ENCODE assay signal across 1 cellular context in the genomic region with DNA sequence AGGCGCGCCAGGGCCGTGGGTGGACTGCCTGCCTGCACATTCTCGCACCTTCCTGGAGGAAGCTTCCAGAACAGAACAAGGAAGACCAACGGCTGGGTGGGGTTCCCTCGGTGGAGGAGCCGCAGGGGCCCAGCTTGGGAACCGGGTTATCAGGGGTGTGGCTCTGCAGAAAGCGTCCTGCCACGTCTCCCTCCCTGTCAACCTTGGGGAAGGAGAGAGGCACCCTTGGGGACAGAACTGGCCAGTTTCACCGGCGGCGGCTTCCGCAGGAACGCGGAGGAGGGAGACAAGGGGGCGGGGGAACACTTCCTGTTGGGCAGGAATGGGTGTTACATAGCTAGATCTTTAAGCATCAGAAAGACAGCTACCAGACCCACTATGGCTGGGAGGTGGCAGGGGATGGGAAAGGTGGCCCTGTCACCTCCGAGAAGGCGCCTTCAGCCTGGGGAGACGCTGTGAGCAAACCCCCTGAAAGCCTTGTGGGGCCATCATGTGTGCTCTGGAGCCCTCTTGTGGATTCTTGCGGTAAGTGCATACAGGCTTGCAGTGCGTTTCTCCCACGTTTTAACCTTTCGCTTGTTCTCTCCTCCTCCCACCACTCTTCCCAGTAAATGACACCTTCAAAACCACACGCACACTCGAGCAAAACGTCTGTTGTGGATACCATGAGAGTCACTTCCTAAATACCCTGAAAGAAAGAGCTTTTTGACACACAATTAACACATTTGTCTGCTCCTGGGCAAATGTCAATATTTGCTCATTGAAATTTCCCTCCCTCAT.
TF ChIP-seq lines count a peak whose summit lies in the region.

No MANE protein-coding gene starts in this region.

TF ChIP-seq in K562, 482 proteins besides CTCF, POLR2A, EP300 and RAD21 (continued from another document and continues in another):
- TF ChIP-seq, protein P1, sequence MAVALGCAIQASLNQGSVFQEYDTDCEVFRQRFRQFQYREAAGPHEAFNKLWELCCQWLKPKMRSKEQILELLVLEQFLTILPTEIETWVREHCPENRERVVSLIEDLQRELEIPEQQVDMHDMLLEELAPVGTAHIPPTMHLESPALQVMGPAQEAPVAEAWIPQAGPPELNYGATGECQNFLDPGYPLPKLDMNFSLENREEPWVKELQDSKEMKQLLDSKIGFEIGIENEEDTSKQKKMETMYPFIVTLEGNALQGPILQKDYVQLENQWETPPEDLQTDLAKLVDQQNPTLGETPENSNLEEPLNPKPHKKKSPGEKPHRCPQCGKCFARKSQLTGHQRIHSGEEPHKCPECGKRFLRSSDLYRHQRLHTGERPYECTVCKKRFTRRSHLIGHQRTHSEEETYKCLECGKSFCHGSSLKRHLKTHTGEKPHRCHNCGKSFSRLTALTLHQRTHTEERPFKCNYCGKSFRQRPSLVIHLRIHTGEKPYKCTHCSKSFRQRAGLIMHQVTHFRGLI (CRISPR knock-in tag; IDR thresholded peaks at IDR 0.05), result no peak
- no peak for TF ChIP-seq FOXP1 (CRISPR knock-in tag; IDR thresholded peaks at IDR 0.05)
- TF ChIP-seq, protein P2, sequence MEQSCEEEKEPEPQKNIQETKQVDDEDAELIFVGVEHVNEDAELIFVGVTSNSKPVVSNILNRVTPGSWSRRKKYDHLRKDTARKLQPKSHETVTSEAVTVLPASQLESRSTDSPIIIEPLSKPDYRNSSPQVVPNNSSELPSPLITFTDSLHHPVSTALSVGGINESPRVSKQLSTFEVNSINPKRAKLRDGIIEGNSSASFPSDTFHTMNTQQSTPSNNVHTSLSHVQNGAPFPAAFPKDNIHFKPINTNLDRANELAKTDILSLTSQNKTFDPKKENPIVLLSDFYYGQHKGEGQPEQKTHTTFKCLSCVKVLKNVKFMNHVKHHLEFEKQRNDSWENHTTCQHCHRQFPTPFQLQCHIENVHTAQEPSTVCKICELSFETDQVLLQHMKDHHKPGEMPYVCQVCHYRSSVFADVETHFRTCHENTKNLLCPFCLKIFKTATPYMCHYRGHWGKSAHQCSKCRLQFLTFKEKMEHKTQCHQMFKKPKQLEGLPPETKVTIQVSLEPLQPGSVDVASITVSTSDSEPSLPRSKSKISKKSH (CRISPR knock-in tag; IDR thresholded peaks at IDR 0.05), result no peak
- no peak for TF ChIP-seq HDAC8 (tag; IDR thresholded peaks at IDR 0.05)
- no peak for TF ChIP-seq STAT5A (IDR thresholded peaks at IDR 0.05; ENCODE audit: borderline replicate concordance, low read length)
- TF ChIP-seq CBFB (CRISPR knock-in tag; IDR thresholded peaks at IDR 0.05), result no peak
- no peak for TF ChIP-seq RBM14 (IDR thresholded peaks at IDR 0.05; ENCODE audit: borderline replicate concordance, insufficient read depth, low read depth, low read length)
- TF ChIP-seq CBX5 (IDR thresholded peaks at IDR 0.05; ENCODE audit: borderline replicate concordance, low read depth), result no peak
- no peak for TF ChIP-seq CHD2 (IDR thresholded peaks at IDR 0.05; ENCODE audit: low read depth, low read length)
- TF ChIP-seq RFX5 (IDR thresholded peaks at IDR 0.05; ENCODE audit: low read depth, low read length), result no peak
- 0 out of 2 replicates have a peak, but pooled peaks have one; percentile 15 for TF ChIP-seq PHB2 (IDR thresholded peaks at IDR 0.05; ENCODE audit: low read depth)
- no peak for TF ChIP-seq TFAM (CRISPR knock-in tag; conservative IDR thresholded peaks at IDR 0.05)
- TF ChIP-seq, protein P3, sequence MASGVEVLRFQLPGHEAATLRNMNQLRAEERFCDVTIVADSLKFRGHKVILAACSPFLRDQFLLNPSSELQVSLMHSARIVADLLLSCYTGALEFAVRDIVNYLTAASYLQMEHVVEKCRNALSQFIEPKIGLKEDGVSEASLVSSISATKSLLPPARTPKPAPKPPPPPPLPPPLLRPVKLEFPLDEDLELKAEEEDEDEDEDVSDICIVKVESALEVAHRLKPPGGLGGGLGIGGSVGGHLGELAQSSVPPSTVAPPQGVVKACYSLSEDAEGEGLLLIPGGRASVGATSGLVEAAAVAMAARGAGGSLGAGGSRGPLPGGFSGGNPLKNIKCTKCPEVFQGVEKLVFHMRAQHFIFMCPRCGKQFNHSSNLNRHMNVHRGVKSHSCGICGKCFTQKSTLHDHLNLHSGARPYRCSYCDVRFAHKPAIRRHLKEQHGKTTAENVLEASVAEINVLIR (CRISPR knock-in tag; IDR thresholded peaks at IDR 0.05), result no peak
- TF ChIP-seq NFRKB (IDR thresholded peaks at IDR 0.05; ENCODE audit: low read depth), result no peak
- TF ChIP-seq, protein P4, sequence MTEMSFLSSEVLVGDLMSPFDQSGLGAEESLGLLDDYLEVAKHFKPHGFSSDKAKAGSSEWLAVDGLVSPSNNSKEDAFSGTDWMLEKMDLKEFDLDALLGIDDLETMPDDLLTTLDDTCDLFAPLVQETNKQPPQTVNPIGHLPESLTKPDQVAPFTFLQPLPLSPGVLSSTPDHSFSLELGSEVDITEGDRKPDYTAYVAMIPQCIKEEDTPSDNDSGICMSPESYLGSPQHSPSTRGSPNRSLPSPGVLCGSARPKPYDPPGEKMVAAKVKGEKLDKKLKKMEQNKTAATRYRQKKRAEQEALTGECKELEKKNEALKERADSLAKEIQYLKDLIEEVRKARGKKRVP (CRISPR knock-in tag; IDR thresholded peaks at IDR 0.05), result 0 out of 2 replicates have a peak, but pooled peaks have one; percentile 14
- TF ChIP-seq NBN (IDR thresholded peaks at IDR 0.05; ENCODE audit: low read depth), result 0 out of 2 replicates have a peak, but pooled peaks have one; percentile 30
- TF ChIP-seq YBX1 (IDR thresholded peaks at IDR 0.05), result no peak
- TF ChIP-seq POLR2B (IDR thresholded peaks at IDR 0.05; ENCODE audit: low read depth, partially characterized antibody), result no peak
- TF ChIP-seq POLR2H (tag; IDR thresholded peaks at IDR 0.05; ENCODE audit: low read depth), result no peak
- TF ChIP-seq, protein P5, sequence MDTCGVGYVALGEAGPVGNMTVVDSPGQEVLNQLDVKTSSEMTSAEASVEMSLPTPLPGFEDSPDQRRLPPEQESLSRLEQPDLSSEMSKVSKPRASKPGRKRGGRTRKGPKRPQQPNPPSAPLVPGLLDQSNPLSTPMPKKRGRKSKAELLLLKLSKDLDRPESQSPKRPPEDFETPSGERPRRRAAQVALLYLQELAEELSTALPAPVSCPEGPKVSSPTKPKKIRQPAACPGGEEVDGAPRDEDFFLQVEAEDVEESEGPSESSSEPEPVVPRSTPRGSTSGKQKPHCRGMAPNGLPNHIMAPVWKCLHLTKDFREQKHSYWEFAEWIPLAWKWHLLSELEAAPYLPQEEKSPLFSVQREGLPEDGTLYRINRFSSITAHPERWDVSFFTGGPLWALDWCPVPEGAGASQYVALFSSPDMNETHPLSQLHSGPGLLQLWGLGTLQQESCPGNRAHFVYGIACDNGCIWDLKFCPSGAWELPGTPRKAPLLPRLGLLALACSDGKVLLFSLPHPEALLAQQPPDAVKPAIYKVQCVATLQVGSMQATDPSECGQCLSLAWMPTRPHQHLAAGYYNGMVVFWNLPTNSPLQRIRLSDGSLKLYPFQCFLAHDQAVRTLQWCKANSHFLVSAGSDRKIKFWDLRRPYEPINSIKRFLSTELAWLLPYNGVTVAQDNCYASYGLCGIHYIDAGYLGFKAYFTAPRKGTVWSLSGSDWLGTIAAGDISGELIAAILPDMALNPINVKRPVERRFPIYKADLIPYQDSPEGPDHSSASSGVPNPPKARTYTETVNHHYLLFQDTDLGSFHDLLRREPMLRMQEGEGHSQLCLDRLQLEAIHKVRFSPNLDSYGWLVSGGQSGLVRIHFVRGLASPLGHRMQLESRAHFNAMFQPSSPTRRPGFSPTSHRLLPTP (IDR thresholded peaks at IDR 0.05; ENCODE audit: borderline replicate concordance, extremely low read depth, insufficient read length), result no peak
- TF ChIP-seq ETV1 (tag; conservative IDR thresholded peaks at IDR 0.05; ENCODE audit: low read depth), result peak; percentile 91
- no peak for TF ChIP-seq GATAD2B (IDR thresholded peaks at IDR 0.05; ENCODE audit: borderline replicate concordance)
- no peak for TF ChIP-seq TCFL5 (CRISPR knock-in tag; conservative IDR thresholded peaks at IDR 0.05)
- TF ChIP-seq, protein P6, sequence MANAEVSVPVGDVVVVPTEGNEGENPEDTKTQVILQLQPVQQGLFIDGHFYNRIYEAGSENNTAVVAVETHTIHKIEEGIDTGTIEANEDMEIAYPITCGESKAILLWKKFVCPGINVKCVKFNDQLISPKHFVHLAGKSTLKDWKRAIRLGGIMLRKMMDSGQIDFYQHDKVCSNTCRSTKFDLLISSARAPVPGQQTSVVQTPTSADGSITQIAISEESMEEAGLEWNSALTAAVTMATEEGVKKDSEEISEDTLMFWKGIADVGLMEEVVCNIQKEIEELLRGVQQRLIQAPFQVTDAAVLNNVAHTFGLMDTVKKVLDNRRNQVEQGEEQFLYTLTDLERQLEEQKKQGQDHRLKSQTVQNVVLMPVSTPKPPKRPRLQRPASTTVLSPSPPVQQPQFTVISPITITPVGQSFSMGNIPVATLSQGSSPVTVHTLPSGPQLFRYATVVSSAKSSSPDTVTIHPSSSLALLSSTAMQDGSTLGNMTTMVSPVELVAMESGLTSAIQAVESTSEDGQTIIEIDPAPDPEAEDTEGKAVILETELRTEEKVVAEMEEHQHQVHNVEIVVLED (CRISPR knock-in tag; IDR thresholded peaks at IDR 0.05), result no peak
- TF ChIP-seq, protein P7, sequence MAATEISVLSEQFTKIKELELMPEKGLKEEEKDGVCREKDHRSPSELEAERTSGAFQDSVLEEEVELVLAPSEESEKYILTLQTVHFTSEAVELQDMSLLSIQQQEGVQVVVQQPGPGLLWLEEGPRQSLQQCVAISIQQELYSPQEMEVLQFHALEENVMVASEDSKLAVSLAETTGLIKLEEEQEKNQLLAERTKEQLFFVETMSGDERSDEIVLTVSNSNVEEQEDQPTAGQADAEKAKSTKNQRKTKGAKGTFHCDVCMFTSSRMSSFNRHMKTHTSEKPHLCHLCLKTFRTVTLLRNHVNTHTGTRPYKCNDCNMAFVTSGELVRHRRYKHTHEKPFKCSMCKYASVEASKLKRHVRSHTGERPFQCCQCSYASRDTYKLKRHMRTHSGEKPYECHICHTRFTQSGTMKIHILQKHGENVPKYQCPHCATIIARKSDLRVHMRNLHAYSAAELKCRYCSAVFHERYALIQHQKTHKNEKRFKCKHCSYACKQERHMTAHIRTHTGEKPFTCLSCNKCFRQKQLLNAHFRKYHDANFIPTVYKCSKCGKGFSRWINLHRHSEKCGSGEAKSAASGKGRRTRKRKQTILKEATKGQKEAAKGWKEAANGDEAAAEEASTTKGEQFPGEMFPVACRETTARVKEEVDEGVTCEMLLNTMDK (IDR thresholded peaks at IDR 0.05; ENCODE audit: borderline replicate concordance, insufficient read depth, low read depth, low read length, poor library complexity, severe bottlenecking), result no peak
- TF ChIP-seq, protein P8, sequence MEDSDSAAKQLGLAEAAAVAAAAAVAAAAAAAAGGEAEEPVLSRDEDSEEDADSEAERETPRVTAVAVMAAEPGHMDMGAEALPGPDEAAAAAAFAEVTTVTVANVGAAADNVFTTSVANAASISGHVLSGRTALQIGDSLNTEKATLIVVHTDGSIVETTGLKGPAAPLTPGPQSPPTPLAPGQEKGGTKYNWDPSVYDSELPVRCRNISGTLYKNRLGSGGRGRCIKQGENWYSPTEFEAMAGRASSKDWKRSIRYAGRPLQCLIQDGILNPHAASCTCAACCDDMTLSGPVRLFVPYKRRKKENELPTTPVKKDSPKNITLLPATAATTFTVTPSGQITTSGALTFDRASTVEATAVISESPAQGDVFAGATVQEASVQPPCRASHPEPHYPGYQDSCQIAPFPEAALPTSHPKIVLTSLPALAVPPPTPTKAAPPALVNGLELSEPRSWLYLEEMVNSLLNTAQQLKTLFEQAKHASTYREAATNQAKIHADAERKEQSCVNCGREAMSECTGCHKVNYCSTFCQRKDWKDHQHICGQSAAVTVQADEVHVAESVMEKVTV (CRISPR knock-in tag; IDR thresholded peaks at IDR 0.05), result peak; percentile 99
- no peak for TF ChIP-seq NR3C1 (CRISPR knock-in tag; IDR thresholded peaks at IDR 0.05)
- TF ChIP-seq, protein P9, sequence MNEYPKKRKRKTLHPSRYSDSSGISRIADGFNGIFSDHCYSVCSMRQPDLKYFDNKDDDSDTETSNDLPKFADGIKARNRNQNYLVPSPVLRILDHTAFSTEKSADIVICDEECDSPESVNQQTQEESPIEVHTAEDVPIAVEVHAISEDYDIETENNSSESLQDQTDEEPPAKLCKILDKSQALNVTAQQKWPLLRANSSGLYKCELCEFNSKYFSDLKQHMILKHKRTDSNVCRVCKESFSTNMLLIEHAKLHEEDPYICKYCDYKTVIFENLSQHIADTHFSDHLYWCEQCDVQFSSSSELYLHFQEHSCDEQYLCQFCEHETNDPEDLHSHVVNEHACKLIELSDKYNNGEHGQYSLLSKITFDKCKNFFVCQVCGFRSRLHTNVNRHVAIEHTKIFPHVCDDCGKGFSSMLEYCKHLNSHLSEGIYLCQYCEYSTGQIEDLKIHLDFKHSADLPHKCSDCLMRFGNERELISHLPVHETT (CRISPR knock-in tag; conservative IDR thresholded peaks at IDR 0.05 in 1 of 2, IDR thresholded peaks at IDR 0.05 in 1 of 2), result no peak
- TF ChIP-seq BDP1 (IDR thresholded peaks at IDR 0.05; ENCODE audit: insufficient read depth, insufficient read length), result no peak
- TF ChIP-seq KLF13 (tag; IDR thresholded peaks at IDR 0.05; ENCODE audit: borderline replicate concordance, low read depth), result peak; percentile 53; the same call in 1 of the 2 replicates
- TF ChIP-seq, protein P10, sequence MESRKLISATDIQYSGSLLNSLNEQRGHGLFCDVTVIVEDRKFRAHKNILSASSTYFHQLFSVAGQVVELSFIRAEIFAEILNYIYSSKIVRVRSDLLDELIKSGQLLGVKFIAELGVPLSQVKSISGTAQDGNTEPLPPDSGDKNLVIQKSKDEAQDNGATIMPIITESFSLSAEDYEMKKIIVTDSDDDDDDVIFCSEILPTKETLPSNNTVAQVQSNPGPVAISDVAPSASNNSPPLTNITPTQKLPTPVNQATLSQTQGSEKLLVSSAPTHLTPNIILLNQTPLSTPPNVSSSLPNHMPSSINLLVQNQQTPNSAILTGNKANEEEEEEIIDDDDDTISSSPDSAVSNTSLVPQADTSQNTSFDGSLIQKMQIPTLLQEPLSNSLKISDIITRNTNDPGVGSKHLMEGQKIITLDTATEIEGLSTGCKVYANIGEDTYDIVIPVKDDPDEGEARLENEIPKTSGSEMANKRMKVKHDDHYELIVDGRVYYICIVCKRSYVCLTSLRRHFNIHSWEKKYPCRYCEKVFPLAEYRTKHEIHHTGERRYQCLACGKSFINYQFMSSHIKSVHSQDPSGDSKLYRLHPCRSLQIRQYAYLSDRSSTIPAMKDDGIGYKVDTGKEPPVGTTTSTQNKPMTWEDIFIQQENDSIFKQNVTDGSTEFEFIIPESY (CRISPR knock-in tag; IDR thresholded peaks at IDR 0.05), result peak; percentile 46
- TF ChIP-seq HDAC2 (IDR thresholded peaks at IDR 0.05), result no peak
- TF ChIP-seq, protein P11, sequence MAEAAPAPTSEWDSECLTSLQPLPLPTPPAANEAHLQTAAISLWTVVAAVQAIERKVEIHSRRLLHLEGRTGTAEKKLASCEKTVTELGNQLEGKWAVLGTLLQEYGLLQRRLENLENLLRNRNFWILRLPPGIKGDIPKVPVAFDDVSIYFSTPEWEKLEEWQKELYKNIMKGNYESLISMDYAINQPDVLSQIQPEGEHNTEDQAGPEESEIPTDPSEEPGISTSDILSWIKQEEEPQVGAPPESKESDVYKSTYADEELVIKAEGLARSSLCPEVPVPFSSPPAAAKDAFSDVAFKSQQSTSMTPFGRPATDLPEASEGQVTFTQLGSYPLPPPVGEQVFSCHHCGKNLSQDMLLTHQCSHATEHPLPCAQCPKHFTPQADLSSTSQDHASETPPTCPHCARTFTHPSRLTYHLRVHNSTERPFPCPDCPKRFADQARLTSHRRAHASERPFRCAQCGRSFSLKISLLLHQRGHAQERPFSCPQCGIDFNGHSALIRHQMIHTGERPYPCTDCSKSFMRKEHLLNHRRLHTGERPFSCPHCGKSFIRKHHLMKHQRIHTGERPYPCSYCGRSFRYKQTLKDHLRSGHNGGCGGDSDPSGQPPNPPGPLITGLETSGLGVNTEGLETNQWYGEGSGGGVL (CRISPR knock-in tag; IDR thresholded peaks at IDR 0.05), result no peak
- TF ChIP-seq ZNF699 (CRISPR knock-in tag; IDR thresholded peaks at IDR 0.05; ENCODE audit: insufficient replicate concordance), result no peak
- no peak for TF ChIP-seq ZSCAN32 (CRISPR knock-in tag; IDR thresholded peaks at IDR 0.05)
